ENCODE assay signal across 9 cellular contexts in the genomic region with DNA sequence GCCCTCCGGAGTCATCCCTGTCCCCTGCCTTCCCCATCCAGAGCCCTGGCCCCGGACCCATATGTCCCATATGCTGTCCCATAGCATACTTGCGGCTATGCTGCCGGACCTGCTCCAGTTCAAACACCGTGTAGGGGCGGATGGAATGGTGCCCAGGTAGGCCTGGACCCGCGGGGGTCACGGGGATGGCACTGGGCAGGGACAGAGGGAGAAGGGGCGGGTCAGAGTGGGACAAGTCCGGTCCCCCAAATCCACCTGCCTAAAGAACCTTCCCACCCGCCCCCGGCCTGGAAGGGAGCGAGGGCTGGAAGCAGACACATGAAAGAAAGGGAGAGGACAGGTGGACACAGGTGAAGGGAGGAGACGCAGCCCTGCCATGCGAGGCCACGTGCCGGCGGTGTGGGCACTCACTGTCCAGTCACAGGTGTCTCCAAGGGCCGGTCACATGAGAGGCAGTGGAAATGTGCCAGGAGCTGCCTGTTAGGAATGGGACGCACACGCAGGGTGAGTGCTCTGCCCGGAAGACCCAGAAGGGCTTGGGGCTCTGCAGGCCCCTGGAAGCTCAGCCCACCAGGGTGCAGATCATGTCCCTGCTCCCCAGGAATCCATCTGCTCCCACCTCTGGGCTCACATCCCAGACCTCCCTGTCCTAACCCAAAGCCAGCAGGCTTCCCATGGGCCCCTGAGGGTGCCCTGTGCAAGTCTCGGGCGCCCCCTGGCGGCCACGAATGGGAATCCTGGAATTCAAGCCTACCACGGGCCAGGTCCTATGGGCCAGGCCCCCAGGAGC. TPM values are rescaled to one million over a fixed set of nuclear protein-coding genes. Genes with fewer than 3 reads are reported as not detected.
A peak's percentile ranks its signal among the peaks of the same experiment; 100 is the strongest.
DNase-seq lines count a peak whose midpoint lies in the region; ATAC-seq, FAIRE-seq and TF ChIP-seq lines count a peak whose summit lies in the region.
"Had no signal": no experiment of that assay in that cellular context is flagged by ENCODE, and none has a peak within 500 bp of the region (broad histone marks: within the 10 kb centered on the region; RNA-seq: fewer than 3 reads in every experiment).

No MANE protein-coding gene starts in this region.

- no peak for TF ChIP-seq EP300 in HepG2 (IDR thresholded peaks at IDR 0.05; ENCODE audit: low read depth in 2 of 2, low read length in 2 of 2)
- no peak for TF ChIP-seq EP300 in HepG2 (CRISPR knock-in tag; IDR thresholded peaks at IDR 0.05; ENCODE audit: borderline replicate concordance)

- H3K4me2 ChIP-seq in HepG2 (ENCODE audit: low read depth, low read length): no peak overlapping the region

- DNase-seq in DMS153 treated with DMSO at 0.1 percent for 48 hours (lab: John Stamatoyannopoulos, UW; ENCODE audit: unreplicated experiment) (peak; percentile 39), NCI-H69 (lab: John Stamatoyannopoulos, UW) (peak; percentile 80), chondrocyte (ENCODE audit: low spot score) (no peak), HepG2 (ENCODE audit: low spot score) (peak; percentile 74)
- peak; percentile 91 for DNase-seq in activated CD4-positive, alpha-beta T cell treated with anti-CD3 and anti-CD28 coated beads for 48 hours
- peak; percentile 77 to 88 for DNase-seq in stimulated activated CD4-positive, alpha-beta T cell treated with anti-CD3 and anti-CD28 coated beads, Interleukin-4, amount 100 ng/mL, for 48 hours (ENCODE audit: low read depth in 2 of 2)

- H4K20me1 ChIP-seq in HepG2 (ENCODE audit: insufficient read depth, low read length): no peaks in the 10 kb centered on the region

- no peak overlapping the region for H3K4me3 Mint-ChIP-seq in chondrocyte (ENCODE audit: unreplicated experiment)
- H3K4me3 Mint-ChIP-seq: T-helper 1 cell treated with Interleukin-12 subunit alpha and Interleukin-12 subunit beta and Interleukin-4 antibody, amounts not matched to agents 30 μg/mL and 1 μg/mL, for 36 hours had no signal

- 86% methylated on average over 23 of the region's 28 CpGs for whole genome bisulfite sequencing in HepG2 (ENCODE audit: low lambda C conversion rate)

- FAIRE-seq in HepG2 (lab: Jason Lieb, UNC): peak; percentile 70

- TF ChIP-seq RAD21 in HepG2 (CRISPR knock-in tag; IDR thresholded peaks at IDR 0.05): peak; percentile 98

- TF ChIP-seq CTCF in chondrocyte (IDR thresholded peaks at IDR 0.05) (peak; percentile 98), HepG2 (CRISPR knock-in tag; IDR thresholded peaks at IDR 0.05) (peak; percentile 98)

- no peak overlapping the region for H3K4me3 ChIP-seq in HepG2 (replicated peaks in 1 of 3; ENCODE audit: insufficient read depth in 1 of 3, low read depth in 2 of 3, low read length in 3 of 3)

- H3K4me1 ChIP-seq in HepG2 (ENCODE audit: insufficient read depth, low read length): peaks cover 25% of the 10 kb centered on the region

- H3K27ac ChIP-seq in HepG2 (ENCODE audit: extremely low read length, insufficient read depth, low read length): no peak overlapping the region

- H3K4me1 Mint-ChIP-seq in chondrocyte (ENCODE audit: low read depth): peaks cover 5% of the 10 kb centered on the region

- no peaks in the 10 kb centered on the region for H3K27me3 Mint-ChIP-seq in chondrocyte (ENCODE audit: low read depth)

- no peaks in the 10 kb centered on the region for H3K36me3 ChIP-seq in HepG2 (replicated peaks in 1 of 2; ENCODE audit: control insufficient read depth in 1 of 2, insufficient read depth in 2 of 2, low read length in 2 of 2)

- H3K27ac Mint-ChIP-seq in chondrocyte (ENCODE audit: unreplicated experiment): no peak overlapping the region
- H3K27ac Mint-ChIP-seq: T-helper 1 cell treated with Interleukin-12 subunit alpha and Interleukin-12 subunit beta and Interleukin-4 antibody, amounts not matched to agents 30 μg/mL and 1 μg/mL, for 36 hours had no signal

- no peaks in the 10 kb centered on the region for H3K27me3 ChIP-seq in HepG2 (ENCODE audit: control insufficient read depth in 1 of 2, insufficient read depth in 2 of 2, low read length in 2 of 2)

- no peak overlapping the region for H2AFZ ChIP-seq in HepG2 (ENCODE audit: low read length)

- CTCF ChIA-PET in HepG2 (lab: Yijun Ruan, JAX; ENCODE audit: low intra/inter-chr PET ratio, low total read pairs): interaction anchor here (0.8 to 1.7 kb wide), 7 partner anchors 20 to 265 kb away, joined by 3 to 35 read pairs (median 4); no protein-coding TSS in a partner anchor

- intact Hi-C loops in HepG2 (cut with micrococcal nuclease; ENCODE audit: unreplicated experiment): loop anchor here (1.0 to 10.0 kb wide), 3 partner anchors 41 to 158 kb away; no protein-coding TSS in a partner anchor

- no peaks in the 10 kb centered on the region for H3K79me2 ChIP-seq in HepG2 (ENCODE audit: insufficient read depth, low read length)

- ATAC-seq in HG03175 (IDR thresholded peaks at IDR 0.05; ENCODE audit: unreplicated experiment): peak; percentile 70
- ATAC-seq in HepG2: peak; percentile 87
- ATAC-seq in GM19328 (IDR thresholded peaks at IDR 0.05; ENCODE audit: unreplicated experiment): no peak

- BruUV-seq in HepG2 (replicated peaks; lab: Mats Ljungman, UMichigan): no TSS peak

- in situ Hi-C loops in HepG2 (cut with HindIII; ENCODE audit: extremely low pct_ligation_motif_present, low pct_unique_long_range_greater_than_20kb): loop anchor here (5.0 kb wide), 1 partner anchor 157 kb away; no protein-coding TSS in a partner anchor

- POLR2A ChIA-PET in HepG2 (lab: Yijun Ruan, JAX): interaction anchor here (0.7 to 1.7 kb wide), 5 partner anchors 8 to 20 kb away, joined by 3 to 8 read pairs (median 3); partner anchors contain the start of gene UBALD2

- peaks cover 4% of the 10 kb centered on the region for H3K36me3 Mint-ChIP-seq in chondrocyte (ENCODE audit: low read depth)

- no peaks in the 10 kb centered on the region for H3K9me3 Mint-ChIP-seq in chondrocyte (ENCODE audit: low read depth)
- H3K9me3 Mint-ChIP-seq: T-helper 1 cell treated with Interleukin-12 subunit alpha and Interleukin-12 subunit beta and Interleukin-4 antibody, amounts not matched to agents 30 μg/mL and 1 μg/mL, for 36 hours had no signal

- no peaks in the 10 kb centered on the region for H3K9me3 ChIP-seq in HepG2 (ENCODE audit: low read length)

- TF ChIP-seq POLR2A in HepG2 (IDR thresholded peaks at IDR 0.05; ENCODE audit: insufficient read depth in 1 of 2, low read depth in 2 of 2, low read length in 2 of 2): no peak

- no peak overlapping the region for H3K9ac ChIP-seq in HepG2 (ENCODE audit: insufficient read depth, low read depth, low read length)

RNA-seq across cellular contexts. Expression of gene UBALD2, which starts 14.0 kb away (rescaled TPM):
- total RNA-seq in chondrocyte: 6.7 to 14.1 TPM (median 13.2 TPM) in 3 replicates
- 3.3 and 5.3 TPM in 2 replicates for total RNA-seq in HepG2 (2016; rRNA removed; fragmentation: Illumina TruSeq; extraction: Trizol)
- total RNA-seq in HepG2 (2016; cell fraction: cytosol; rRNA removed; fragmentation: Illumina TruSeq; extraction: Trizol; ENCODE audit: low read depth): 6.8 and 10.0 TPM in 2 replicates
- total RNA-seq in HepG2 (2016; cell fraction: insoluble cytoplasmic fraction; rRNA removed; fragmentation: Illumina TruSeq; extraction: Trizol): 4.4 and 4.5 TPM in 2 replicates
- total RNA-seq in HepG2 (2016; cell fraction: membrane; rRNA removed; fragmentation: Illumina TruSeq; extraction: Trizol): 9.1 and 9.4 TPM in 2 replicates
- 2.6 and 3.2 TPM in 2 replicates for total RNA-seq in HepG2 (2016; cell fraction: nucleus; rRNA removed; fragmentation: Illumina TruSeq; extraction: Trizol)
- polyA plus RNA-seq in HepG2 (2011; rRNA removed): 50.5 and 89.7 TPM in 2 replicates
- 14.6 and 28.0 TPM in 2 replicates for polyA plus RNA-seq in HepG2 (2011; cell fraction: cytosol; rRNA removed)
- 19.7 and 23.1 TPM in 2 replicates for polyA plus RNA-seq in HepG2 (2011; cell fraction: nucleus; rRNA removed)
- 16.6 and 21.8 TPM in 2 replicates for polyA plus RNA-seq in HepG2 (2012)
- polyA plus RNA-seq in HepG2 (2016; cell fraction: cytosol; fragmentation: Illumina TruSeq; extraction: Trizol; ENCODE audit: low read depth): 26.5 and 33.4 TPM in 2 replicates
- 15.4 and 17.2 TPM in 2 replicates for polyA plus RNA-seq in HepG2 (2016; cell fraction: insoluble cytoplasmic fraction; fragmentation: Illumina TruSeq; extraction: Trizol; ENCODE audit: low read depth)
- polyA plus RNA-seq in HepG2 (2016; cell fraction: membrane; fragmentation: Illumina TruSeq; extraction: Trizol; ENCODE audit: low read depth): 28.1 and 30.3 TPM in 2 replicates
- 8.4 and 13.3 TPM in 2 replicates for polyA plus RNA-seq in HepG2 (2016; cell fraction: nucleus; fragmentation: Illumina TruSeq; extraction: Trizol; ENCODE audit: insufficient read depth, low read depth)
- polyA minus RNA-seq in HepG2 (2011; rRNA and poly(A)+ RNA removed; ENCODE audit: low replicate concordance): 24.6 and 37.9 TPM in 2 replicates
- 14.7 and 29.2 TPM in 2 replicates for polyA minus RNA-seq in HepG2 (2011; cell fraction: cytosol; rRNA and poly(A)+ RNA removed)
- 4.2 and 7.1 TPM in 2 replicates for polyA minus RNA-seq in HepG2 (2011; cell fraction: nucleus; rRNA and poly(A)+ RNA removed)

RNA-seq across cellular contexts. Expression of gene QRICH2, which starts 28.9 kb away (rescaled TPM):
- total RNA-seq in chondrocyte (4.7 to 5.2 TPM (median 5.0 TPM) in 3 replicates), HepG2 (2016; rRNA removed; fragmentation: Illumina TruSeq; extraction: Trizol) (2.7 and 3.7 TPM in 2 replicates)
- 3.1 and 3.3 TPM in 2 replicates for total RNA-seq in HepG2 (2016; cell fraction: cytosol; rRNA removed; fragmentation: Illumina TruSeq; extraction: Trizol; ENCODE audit: low read depth)
- total RNA-seq in HepG2 (2016; cell fraction: insoluble cytoplasmic fraction; rRNA removed; fragmentation: Illumina TruSeq; extraction: Trizol): 2.3 and 3.7 TPM in 2 replicates
- 4.0 and 4.5 TPM in 2 replicates for total RNA-seq in HepG2 (2016; cell fraction: membrane; rRNA removed; fragmentation: Illumina TruSeq; extraction: Trizol)
- 4.4 and 6.1 TPM in 2 replicates for total RNA-seq in HepG2 (2016; cell fraction: nucleus; rRNA removed; fragmentation: Illumina TruSeq; extraction: Trizol)
- 5.7 and 11.5 TPM in 2 replicates for polyA plus RNA-seq in HepG2 (2011; rRNA removed)
- polyA plus RNA-seq in HepG2 (2011; cell fraction: cytosol; rRNA removed): 3.4 and 3.8 TPM in 2 replicates
- polyA plus RNA-seq in HepG2 (2011; cell fraction: nucleus; rRNA removed): 58.0 and 60.6 TPM in 2 replicates
- 1.5 and 7.5 TPM in 2 replicates for polyA plus RNA-seq in HepG2 (2012)
- polyA plus RNA-seq in HepG2 (2016; cell fraction: cytosol; fragmentation: Illumina TruSeq; extraction: Trizol; ENCODE audit: low read depth): 0.94 and 1.1 TPM in 2 replicates
- 1.2 TPM in 2 replicates for polyA plus RNA-seq in HepG2 (2016; cell fraction: insoluble cytoplasmic fraction; fragmentation: Illumina TruSeq; extraction: Trizol; ENCODE audit: low read depth)
- polyA plus RNA-seq in HepG2 (2016; cell fraction: membrane; fragmentation: Illumina TruSeq; extraction: Trizol; ENCODE audit: low read depth): 1.0 and 1.5 TPM in 2 replicates
- 10.2 and 12.1 TPM in 2 replicates for polyA plus RNA-seq in HepG2 (2016; cell fraction: nucleus; fragmentation: Illumina TruSeq; extraction: Trizol; ENCODE audit: insufficient read depth, low read depth)
- 6.3 and 21.9 TPM in 2 replicates for polyA minus RNA-seq in HepG2 (2011; rRNA and poly(A)+ RNA removed; ENCODE audit: low replicate concordance)
- polyA minus RNA-seq in HepG2 (2011; cell fraction: cytosol; rRNA and poly(A)+ RNA removed): 2.5 and 3.3 TPM in 2 replicates
- polyA minus RNA-seq in HepG2 (2011; cell fraction: nucleus; rRNA and poly(A)+ RNA removed): 12.0 and 17.0 TPM in 2 replicates

RNA-seq across cellular contexts. Expression of gene RNF157, which starts 38.9 kb away (rescaled TPM):
- total RNA-seq in chondrocyte (1.1 to 1.5 TPM (median 1.4 TPM) in 3 replicates), HepG2 (2016; rRNA removed; fragmentation: Illumina TruSeq; extraction: Trizol) (1.4 and 1.5 TPM in 2 replicates)
- 1.0 and 1.9 TPM in 2 replicates for total RNA-seq in HepG2 (2016; cell fraction: cytosol; rRNA removed; fragmentation: Illumina TruSeq; extraction: Trizol; ENCODE audit: low read depth)
- 1.5 and 2.1 TPM in 2 replicates for total RNA-seq in HepG2 (2016; cell fraction: insoluble cytoplasmic fraction; rRNA removed; fragmentation: Illumina TruSeq; extraction: Trizol)
- 3.1 and 3.6 TPM in 2 replicates for total RNA-seq in HepG2 (2016; cell fraction: membrane; rRNA removed; fragmentation: Illumina TruSeq; extraction: Trizol)
- 1.0 and 2.8 TPM in 2 replicates for total RNA-seq in HepG2 (2016; cell fraction: nucleus; rRNA removed; fragmentation: Illumina TruSeq; extraction: Trizol)
- polyA plus RNA-seq in HepG2 (2011; rRNA removed): 0.44 and 0.82 TPM in 2 replicates
- polyA plus RNA-seq in HepG2 (2011; cell fraction: cytosol; rRNA removed): 0.52 and 0.71 TPM in 2 replicates
- polyA plus RNA-seq in HepG2 (2011; cell fraction: nucleus; rRNA removed): 0.42 TPM in 2 replicates
- 0.86 and 1.1 TPM in 2 replicates for polyA plus RNA-seq in HepG2 (2012)
- polyA plus RNA-seq in HepG2 (2016; cell fraction: cytosol; fragmentation: Illumina TruSeq; extraction: Trizol; ENCODE audit: low read depth): 1.7 and 2.0 TPM in 2 replicates
- polyA plus RNA-seq in HepG2 (2016; cell fraction: insoluble cytoplasmic fraction; fragmentation: Illumina TruSeq; extraction: Trizol; ENCODE audit: low read depth): 1.9 and 2.1 TPM in 2 replicates
- 3.0 and 5.1 TPM in 2 replicates for polyA plus RNA-seq in HepG2 (2016; cell fraction: membrane; fragmentation: Illumina TruSeq; extraction: Trizol; ENCODE audit: low read depth)
- polyA plus RNA-seq in HepG2 (2016; cell fraction: nucleus; fragmentation: Illumina TruSeq; extraction: Trizol; ENCODE audit: insufficient read depth, low read depth): 1.8 and 3.8 TPM in 2 replicates
- 0.66 and 3.2 TPM in 2 replicates for polyA minus RNA-seq in HepG2 (2011; rRNA and poly(A)+ RNA removed; ENCODE audit: low replicate concordance)
- polyA minus RNA-seq in HepG2 (2011; cell fraction: cytosol; rRNA and poly(A)+ RNA removed): 0.79 and 1.5 TPM in 2 replicates
- 0.77 and 0.99 TPM in 2 replicates for polyA minus RNA-seq in HepG2 (2011; cell fraction: nucleus; rRNA and poly(A)+ RNA removed)
